In genomic region chr1:205658943-205659581, GRCh38 we compare ENCODE assay signal across 1 cellular context.
TF ChIP-seq lines count a peak whose summit lies in the region.

No MANE protein-coding gene starts in this region.

TF ChIP-seq in HepG2, 621 proteins besides CTCF, POLR2A, EP300 and RAD21 (continued from another document and continues in another):
- TF ChIP-seq ZNF687 (CRISPR knock-in tag; IDR thresholded peaks at IDR 0.05), result peak; percentile 66
- TF ChIP-seq ZNF275 (CRISPR knock-in tag; IDR thresholded peaks at IDR 0.05; ENCODE audit: borderline replicate concordance), result no peak
- no peak for TF ChIP-seq KLF11 (CRISPR knock-in tag; IDR thresholded peaks at IDR 0.05)
- TF ChIP-seq MAZ (IDR thresholded peaks at IDR 0.05; ENCODE audit: borderline replicate concordance, low read depth, low read length), result peak; percentile 75
- 0 out of 2 replicates have a peak, but pooled peaks have one; percentile 55 for TF ChIP-seq MAZ (CRISPR knock-in tag; IDR thresholded peaks at IDR 0.05; ENCODE audit: low read depth)
- TF ChIP-seq ZNF362 (CRISPR knock-in tag; IDR thresholded peaks at IDR 0.05; ENCODE audit: borderline replicate concordance), result peak; percentile 31; the same call in 1 of the 2 replicates
- TF ChIP-seq GABPB1 (CRISPR knock-in tag; IDR thresholded peaks at IDR 0.05), result peak; percentile 30; the same call in 1 of the 2 replicates
- TF ChIP-seq KAT8 (CRISPR knock-in tag; IDR thresholded peaks at IDR 0.05), result peak; percentile 24; the same call in 1 of the 2 replicates
- no peak for TF ChIP-seq ZFP36L1 (CRISPR knock-in tag; IDR thresholded peaks at IDR 0.05)
- TF ChIP-seq CBX5 (CRISPR knock-in tag; IDR thresholded peaks at IDR 0.05; ENCODE audit: borderline replicate concordance), result no peak
- no peak for TF ChIP-seq NONO (IDR thresholded peaks at IDR 0.05)
- 0 out of 2 replicates have a peak, but pooled peaks have one; percentile 28 for TF ChIP-seq NONO (CRISPR knock-in tag; conservative IDR thresholded peaks at IDR 0.05)
- peak; percentile 41; the same call in 1 of the 2 replicates for TF ChIP-seq GATAD2A (CRISPR knock-in tag; IDR thresholded peaks at IDR 0.05)
- peak; percentile 71 for TF ChIP-seq ZNF547 (CRISPR knock-in tag; IDR thresholded peaks at IDR 0.05)
- peak; percentile 28; the same call in 1 of the 2 replicates for TF ChIP-seq MAX (IDR thresholded peaks at IDR 0.05)
- TF ChIP-seq SMAD9 (CRISPR knock-in tag; IDR thresholded peaks at IDR 0.05), result no peak
- peak; percentile 34 for TF ChIP-seq ZNF883 (CRISPR knock-in tag; IDR thresholded peaks at IDR 0.05; ENCODE audit: not compliant biosample characterization)
- 0 out of 2 replicates have a peak, but pooled peaks have one; percentile 23 for TF ChIP-seq MEF2D (CRISPR knock-in tag; IDR thresholded peaks at IDR 0.05)
- TF ChIP-seq ZGPAT (CRISPR knock-in tag; IDR thresholded peaks at IDR 0.05), result peak; percentile 20; the same call in 1 of the 2 replicates
- peak; percentile 56; the same call in 1 of the 2 replicates for TF ChIP-seq ZNF556 (CRISPR knock-in tag; IDR thresholded peaks at IDR 0.05; ENCODE audit: borderline replicate concordance)
- TF ChIP-seq ESRRA (CRISPR knock-in tag; IDR thresholded peaks at IDR 0.05; ENCODE audit: low read depth), result 0 out of 2 replicates have a peak, but pooled peaks have one; percentile 39
- TF ChIP-seq THRA (CRISPR knock-in tag; IDR thresholded peaks at IDR 0.05; ENCODE audit: borderline replicate concordance), result 0 out of 2 replicates have a peak, but pooled peaks have one; percentile 31
- TF ChIP-seq NR2F2 (IDR thresholded peaks at IDR 0.05; ENCODE audit: borderline replicate concordance, low read depth), result 0 out of 2 replicates have a peak, but pooled peaks have one; percentile 28
- TF ChIP-seq SMC3 (IDR thresholded peaks at IDR 0.05; ENCODE audit: low read length), result peak; percentile 85
- no peak for TF ChIP-seq NR2F6 (IDR thresholded peaks at IDR 0.05)
- no peak for TF ChIP-seq NR2F6 (CRISPR knock-in tag; IDR thresholded peaks at IDR 0.05)
- no peak for TF ChIP-seq TSC22D2 (CRISPR knock-in tag; IDR thresholded peaks at IDR 0.05; ENCODE audit: borderline replicate concordance)
- no peak for TF ChIP-seq IRX3 (CRISPR knock-in tag; IDR thresholded peaks at IDR 0.05; ENCODE audit: borderline replicate concordance, low read depth)
- no peak for TF ChIP-seq BCL3 (CRISPR knock-in tag; IDR thresholded peaks at IDR 0.05)
- 0 out of 2 replicates have a peak, but pooled peaks have one; percentile 29 for TF ChIP-seq REPIN1 (CRISPR knock-in tag; IDR thresholded peaks at IDR 0.05; ENCODE audit: borderline replicate concordance, low read depth)
- TF ChIP-seq ZBTB39 (CRISPR knock-in tag; IDR thresholded peaks at IDR 0.05), result 0 out of 2 replicates have a peak, but pooled peaks have one; percentile 50
- peak; percentile 20; the same call in 1 of the 2 replicates for TF ChIP-seq RXRB (CRISPR knock-in tag; IDR thresholded peaks at IDR 0.05; ENCODE audit: borderline replicate concordance)
- TF ChIP-seq FOXO1 (CRISPR knock-in tag; IDR thresholded peaks at IDR 0.05), result peak; percentile 49; the same call in 1 of the 2 replicates
- no peak for TF ChIP-seq LCORL (IDR thresholded peaks at IDR 0.05)
- peak; percentile 47; the same call in 1 of the 2 replicates for TF ChIP-seq LCORL (CRISPR knock-in tag; IDR thresholded peaks at IDR 0.05)
- peak; percentile 84 for TF ChIP-seq PATZ1 (CRISPR knock-in tag; IDR thresholded peaks at IDR 0.05)
- TF ChIP-seq KLF16 (CRISPR knock-in tag; IDR thresholded peaks at IDR 0.05), result peak in 1 of 2 experiments; percentile 57; a peak in 1 of 4 replicates
- TF ChIP-seq TFAP4 (IDR thresholded peaks at IDR 0.05; ENCODE audit: borderline replicate concordance, low read depth), result peak; percentile 63; the same call in 1 of the 2 replicates
- TF ChIP-seq SRSF4 (IDR thresholded peaks at IDR 0.05; ENCODE audit: low read depth, low read length, poor library complexity, severe bottlenecking), result no peak
- no peak for TF ChIP-seq ZNF552 (CRISPR knock-in tag; IDR thresholded peaks at IDR 0.05; ENCODE audit: borderline replicate concordance)
- 0 out of 2 replicates have a peak, but pooled peaks have one; percentile 27 for TF ChIP-seq KDM3A (CRISPR knock-in tag; IDR thresholded peaks at IDR 0.05; ENCODE audit: low read depth)
- TF ChIP-seq FOXC1 (CRISPR knock-in tag; IDR thresholded peaks at IDR 0.05; ENCODE audit: borderline replicate concordance), result peak; percentile 61; the same call in 1 of the 2 replicates
- 0 out of 2 replicates have a peak, but pooled peaks have one; percentile 30 for TF ChIP-seq FOSL2 (CRISPR knock-in tag; IDR thresholded peaks at IDR 0.05)
- TF ChIP-seq ZNF33B (CRISPR knock-in tag; IDR thresholded peaks at IDR 0.05), result 0 out of 2 replicates have a peak, but pooled peaks have one; percentile 54
- TF ChIP-seq ZNF598 (CRISPR knock-in tag; IDR thresholded peaks at IDR 0.05; ENCODE audit: borderline replicate concordance), result 0 out of 2 replicates have a peak, but pooled peaks have one; percentile 38
